8 cellular contexts compared by ENCODE assay signal in genomic region chr7:157000047-157000726, GRCh38. TPM values are rescaled to one million over a fixed set of nuclear protein-coding genes. Genes with fewer than 3 reads are reported as not detected.
A peak's percentile ranks its signal among the peaks of the same experiment; 100 is the strongest.
DNase-seq lines count a peak whose midpoint lies in the region; ATAC-seq and TF ChIP-seq lines count a peak whose summit lies in the region.

No MANE protein-coding gene starts in this region.

- no peaks in the 10 kb centered on the region for H3K36me3 ChIP-seq in mucosa of rectum (ENCODE audit: control insufficient read depth in 2 of 2, insufficient read depth in 2 of 2, low read length in 2 of 2)

- peaks cover 97% of the 10 kb centered on the region for H3K27me3 Mint-ChIP-seq in brain

- peak overlapping the region; percentile 82 to 86 for H3K27ac ChIP-seq in mucosa of rectum (ENCODE audit: low read depth in 2 of 2, low read length in 2 of 2)

- peaks cover 16 to 25% of the 10 kb centered on the region in 2 donors for H3K4me1 ChIP-seq in mucosa of rectum (ENCODE audit: control insufficient read depth in 2 of 2, insufficient read depth in 2 of 2, low read length in 2 of 2)

- peaks cover 0 to 25% (median 6%) of the 10 kb centered on the region in 5 experiments for H3K9me3 Mint-ChIP-seq in brain

- TF ChIP-seq CTCF in brain (conservative IDR thresholded peaks at IDR 0.05), result no peak

- peaks cover 5 to 11% of the 10 kb centered on the region in 2 donors for H3K27me3 ChIP-seq in mucosa of rectum (ENCODE audit: control insufficient read depth in 2 of 2, insufficient read depth in 2 of 2, low read length in 2 of 2)

- peaks cover 37% of the 10 kb centered on the region for H3K4me1 Mint-ChIP-seq in brain

- no peaks in the 10 kb centered on the region for H3K36me3 Mint-ChIP-seq in brain

- peak; percentile 50 for DNase-seq in D341Med (ENCODE audit: low spot score)
- no peak for DNase-seq in NCI-H2171 treated with DMSO at 0.1 percent for 48 hours (lab: John Stamatoyannopoulos, UW)
- no peak for DNase-seq in mesenteric fat pad (ENCODE audit: low spot score)

- H3K4me3 ChIP-seq in mucosa of rectum (ENCODE audit: low read length in 2 of 2), result peak overlapping the region; percentile 64 to 71

- peak overlapping the region; percentile 18 to 74 (median 70) for H3K4me3 Mint-ChIP-seq in brain

- peak overlapping the region; percentile 63 to 75 for H3K9ac ChIP-seq in mucosa of rectum (ENCODE audit: low read depth in 1 of 2, low read length in 2 of 2)

- H3K9me3 ChIP-seq in mucosa of rectum (ENCODE audit: control insufficient read depth in 2 of 2, low read length in 2 of 2), result no peaks in the 10 kb centered on the region

- ATAC-seq in HG03095 (IDR thresholded peaks at IDR 0.05; ENCODE audit: unreplicated experiment) (peak; percentile 46), HG03442 (IDR thresholded peaks at IDR 0.05; ENCODE audit: unreplicated experiment) (no peak), HG02981 (IDR thresholded peaks at IDR 0.05; ENCODE audit: unreplicated experiment) (no peak)

- H3K27ac Mint-ChIP-seq in brain, result no peak overlapping the region

RNA-seq across cellular contexts. Expression of gene MNX1, which starts 10.3 kb away (rescaled TPM):
- 2.5 TPM for polyA plus RNA-seq in brain (ENCODE audit: insufficient read depth, low read depth, low replicate concordance)
- not detected for total RNA-seq in mesenteric fat pad

RNA-seq across cellular contexts. Expression of gene NOM1, which starts 50.7 kb away (rescaled TPM):
- polyA plus RNA-seq in brain (ENCODE audit: insufficient read depth, low read depth, low replicate concordance), result 4.8 TPM
- total RNA-seq in mesenteric fat pad, result 19.9 TPM
